Comparison of ENCODE assay signal across 8 cellular contexts in genomic region chr12:11171953-11172675, GRCh38. TPM values are rescaled to one million over a fixed set of nuclear protein-coding genes. Genes with fewer than 3 reads are reported as not detected.
DNase-seq lines count a peak whose midpoint lies in the region; ATAC-seq and TF ChIP-seq lines count a peak whose summit lies in the region.

No MANE protein-coding gene starts in this region.

- peaks cover 17% of the 10 kb centered on the region for H3K4me1 ChIP-seq in Panc1 (ENCODE audit: control insufficient read depth, insufficient read depth, low read length)

- ATAC-seq in stimulated activated naive CD8-positive, alpha-beta T cell treated with anti-CD3 and anti-CD28 coated beads, Interleukin-15, Interleukin-2, amounts not matched to agents 100 U/mL and 50 U/mL, for 24 hours = no peak
- no peak for ATAC-seq in Panc1
- no peak for ATAC-seq in effector memory CD8-positive, alpha-beta T cell (replicated peaks)
- no peak for ATAC-seq in GM21717 (IDR thresholded peaks at IDR 0.05; ENCODE audit: unreplicated experiment)

- no peaks in the 10 kb centered on the region for H3K27me3 Mint-ChIP-seq in stimulated activated naive CD8-positive, alpha-beta T cell treated with anti-CD3 and anti-CD28 coated beads, Interleukin-15, Interleukin-2, amounts not matched to agents 100 ng/mL and 50 ng/mL, for 24 hours
- no peaks in the 10 kb centered on the region for H3K27me3 Mint-ChIP-seq in effector memory CD8-positive, alpha-beta T cell
- H3K27me3 Mint-ChIP-seq in nephron (ENCODE audit: low read depth) = no peaks in the 10 kb centered on the region

- TSS peak; percentile 92 for BruUV-seq in Panc1 (replicated peaks; lab: Mats Ljungman, UMichigan)

- in situ Hi-C loops in Panc1 (cut with HindIII; ENCODE audit: low pct_unique_long_range_greater_than_20kb, low sequenced_read_pairs) = no loop called here

- peaks cover 70% of the 10 kb centered on the region for H3K36me3 Mint-ChIP-seq in stimulated activated naive CD8-positive, alpha-beta T cell treated with anti-CD3 and anti-CD28 coated beads, Interleukin-15, Interleukin-2, amounts not matched to agents 100 ng/mL and 50 ng/mL, for 24 hours (ENCODE audit: low read depth)
- H3K36me3 Mint-ChIP-seq in effector memory CD8-positive, alpha-beta T cell (ENCODE audit: insufficient read depth) = peaks cover 20% of the 10 kb centered on the region
- H3K36me3 Mint-ChIP-seq in nephron (ENCODE audit: low read depth) = peaks cover 47% of the 10 kb centered on the region

- no peaks in the 10 kb centered on the region for H3K27me3 ChIP-seq in Panc1 (ENCODE audit: control insufficient read depth, insufficient read depth, low read length)

- TF ChIP-seq CTCF in Panc1 (IDR thresholded peaks at IDR 0.05) = no peak
- no peak for TF ChIP-seq CTCF in nephron (IDR thresholded peaks at IDR 0.05; ENCODE audit: unreplicated experiment in 3 of 3)

- H3K36me3 ChIP-seq in Panc1 (ENCODE audit: control insufficient read depth, insufficient read depth, low read length) = peaks cover 8% of the 10 kb centered on the region

- POLR2A ChIA-PET in Panc1 (lab: Charles Lee) = no interaction called here

- H3K4me3 Mint-ChIP-seq in stimulated activated naive CD8-positive, alpha-beta T cell treated with anti-CD3 and anti-CD28 coated beads, Interleukin-15, Interleukin-2, amounts not matched to agents 100 ng/mL and 50 ng/mL, for 24 hours = peak overlapping the region; percentile 95
- peak overlapping the region; percentile 99 for H3K4me3 Mint-ChIP-seq in effector memory CD8-positive, alpha-beta T cell
- peak overlapping the region; percentile 96 to 98 (median 96) for H3K4me3 Mint-ChIP-seq in nephron

- H3K27ac ChIP-seq in Panc1 (ENCODE audit: low read length) = peak overlapping the region; percentile 92

- CTCF ChIA-PET in Panc1 (lab: Charles Lee) = no interaction called here

- peak overlapping the region; percentile 69 to 80 for H3K4me3 ChIP-seq in Panc1 (ENCODE audit: low read depth in 2 of 2, low read length in 2 of 2)

- peaks cover 58% of the 10 kb centered on the region for H3K4me1 Mint-ChIP-seq in stimulated activated naive CD8-positive, alpha-beta T cell treated with anti-CD3 and anti-CD28 coated beads, Interleukin-15, Interleukin-2, amounts not matched to agents 100 ng/mL and 50 ng/mL, for 24 hours (ENCODE audit: low read depth)
- peaks cover 42 to 44% of the 10 kb centered on the region in 2 donors for H3K4me1 Mint-ChIP-seq in effector memory CD8-positive, alpha-beta T cell (ENCODE audit: low read depth in 2 of 2)
- H3K4me1 Mint-ChIP-seq in nephron = peaks cover 46% of the 10 kb centered on the region

- no peaks in the 10 kb centered on the region for H3K9me3 ChIP-seq in Panc1 (ENCODE audit: control insufficient read depth, insufficient read depth, low read depth, low read length)

- DNase-seq in stimulated activated naive CD8-positive, alpha-beta T cell treated with anti-CD3 and anti-CD28 coated beads, Interleukin-15, Interleukin-2, amounts not matched to agents 100 U/mL and 50 U/mL, for 24 hours = no peak
- no peak for DNase-seq in Panc1 (ENCODE audit: low read depth, low spot score)
- DNase-seq in effector memory CD8-positive, alpha-beta T cell = no peak
- no peak for DNase-seq in mesenteric fat pad (ENCODE audit: low spot score)
- DNase-seq in UCSD-AML1 (lab: John Stamatoyannopoulos, UW; ENCODE audit: unreplicated experiment) = no peak

- intact Hi-C loops in Panc1 (cut with micrococcal nuclease; ENCODE audit: unreplicated experiment) = no loop called here

- H3K9me3 Mint-ChIP-seq in stimulated activated naive CD8-positive, alpha-beta T cell treated with anti-CD3 and anti-CD28 coated beads, Interleukin-15, Interleukin-2, amounts not matched to agents 100 ng/mL and 50 ng/mL, for 24 hours = no peaks in the 10 kb centered on the region
- H3K9me3 Mint-ChIP-seq in effector memory CD8-positive, alpha-beta T cell = no peaks in the 10 kb centered on the region
- H3K9me3 Mint-ChIP-seq in nephron = no peaks in the 10 kb centered on the region

- H3K27ac Mint-ChIP-seq in stimulated activated naive CD8-positive, alpha-beta T cell treated with anti-CD3 and anti-CD28 coated beads, Interleukin-15, Interleukin-2, amounts not matched to agents 100 ng/mL and 50 ng/mL, for 24 hours = peak overlapping the region; percentile 98
- peak overlapping the region; percentile 99 to 100 for H3K27ac Mint-ChIP-seq in effector memory CD8-positive, alpha-beta T cell
- peak overlapping the region; percentile 99 to 100 (median 100) for H3K27ac Mint-ChIP-seq in nephron

RNA-seq across cellular contexts. Expression of gene SMIM10L1, which starts 1.1 kb away (rescaled TPM):
- total RNA-seq in Panc1 (2021; ENCODE audit: unreplicated experiment) (6.0 TPM), mesenteric fat pad (8.6 TPM)
- 3.5 TPM for polyA plus RNA-seq in Panc1 (2012; ENCODE audit: insufficient read length)

RNA-seq across cellular contexts. Expression of gene TAS2R42, which starts 14.6 kb away (rescaled TPM):
- not detected for total RNA-seq in Panc1 (2021; ENCODE audit: unreplicated experiment)
- polyA plus RNA-seq in Panc1 (2012; ENCODE audit: insufficient read length) = not detected
- total RNA-seq in mesenteric fat pad = not detected

RNA-seq across cellular contexts. Expression of gene TAS2R30, which starts 37.7 kb away (rescaled TPM):
- total RNA-seq in Panc1 (2021; ENCODE audit: unreplicated experiment) (0.74 TPM), mesenteric fat pad (4.1 TPM)
- not detected for polyA plus RNA-seq in Panc1 (2012; ENCODE audit: insufficient read length)
